ENCODE assay signal across 9 cellular contexts in the genomic region with DNA sequence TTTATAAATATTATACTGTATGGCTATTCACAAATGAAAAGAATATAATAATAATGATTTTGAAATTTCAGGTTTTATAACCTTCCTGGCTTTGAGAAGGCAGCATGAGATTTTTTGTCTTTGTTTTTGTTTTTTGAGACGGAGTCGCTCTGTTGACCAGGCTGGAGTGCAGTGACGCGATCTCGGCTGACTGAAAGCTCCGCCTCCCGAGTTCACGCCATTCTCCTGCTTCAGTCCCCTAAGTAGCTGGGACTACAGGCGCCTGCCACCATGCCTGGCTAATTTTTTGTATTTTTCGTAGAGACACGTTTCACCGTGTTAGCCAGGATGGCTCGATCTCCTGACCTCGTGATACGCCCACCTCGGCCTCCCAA.
DNase-seq lines count a peak whose midpoint lies in the region; ATAC-seq and TF ChIP-seq lines count a peak whose summit lies in the region.
"Had no signal": no experiment of that assay in that cellular context is flagged by ENCODE, and none has a peak within 500 bp of the region (broad histone marks: within the 10 kb centered on the region; RNA-seq: fewer than 3 reads in every experiment).

No MANE protein-coding gene starts in this region.

- ATAC-seq in gastroesophageal sphincter: peak; percentile 60
- ATAC-seq in HG03095 (IDR thresholded peaks at IDR 0.05; ENCODE audit: unreplicated experiment): no peak
- ATAC-seq: HCT116 had no signal

- no peaks in the 10 kb centered on the region for H3F3A ChIP-seq in GM23248 (ENCODE audit: insufficient read depth)
- H3F3A ChIP-seq in SK-N-SH (replicated peaks; ENCODE audit: insufficient read depth): no peaks in the 10 kb centered on the region

- peak overlapping the region; percentile 83 for H3K27ac ChIP-seq in GM23248
- peak overlapping the region in 1 of 4 donors; percentile 83 for H3K27ac ChIP-seq in gastroesophageal sphincter
- H3K27ac ChIP-seq in SK-N-SH (ENCODE audit: low read depth in 2 of 2, low read length in 1 of 2): no peak overlapping the region

- no peaks in the 10 kb centered on the region for H3K9me3 ChIP-seq in GM23248 (ENCODE audit: low read depth)
- peaks cover 0 to 31% (median 0%) of the 10 kb centered on the region in 3 donors for H3K9me3 ChIP-seq in gastroesophageal sphincter
- H3K9me3 ChIP-seq in SK-N-SH: no peaks in the 10 kb centered on the region

- TF ChIP-seq EP300 in gastroesophageal sphincter (IDR thresholded peaks at IDR 0.05) (no peak), SK-N-SH (IDR thresholded peaks at IDR 0.05; ENCODE audit: borderline replicate concordance in 1 of 2, low read depth in 1 of 2, low read length in 1 of 2) (no peak)

- H3K4me3 Mint-ChIP-seq in activated CD4-positive, alpha-beta T cell treated with anti-CD3 and anti-CD28 coated beads, Interleukin-2, amount 10 ng/mL, durations not matched to agents 7 days and 5 days: peak overlapping the region; percentile 91

- peak overlapping the region; percentile 97 for H3K9ac ChIP-seq in GM23248
- H3K9ac ChIP-seq in SK-N-SH: no peak overlapping the region

- H3K4me1 ChIP-seq in GM23248 (ENCODE audit: insufficient read depth) (no peaks in the 10 kb centered on the region; the same call in 1 of the 2 replicates), gastroesophageal sphincter (no peaks in the 10 kb centered on the region), SK-N-SH (ENCODE audit: control insufficient read depth in 1 of 2, insufficient read depth in 2 of 2, low read depth in 1 of 2, low read length in 1 of 2) (no peaks in the 10 kb centered on the region)

- H3K9me3 Mint-ChIP-seq in activated CD4-positive, alpha-beta T cell treated with anti-CD3 and anti-CD28 coated beads, Interleukin-2, amount 10 ng/mL, durations not matched to agents 7 days and 5 days: peaks cover 39% of the 10 kb centered on the region

- POLR2A ChIA-PET in activated CD4-positive, alpha-beta T cell treated with anti-CD3 and anti-CD28 coated beads, Interleukin-2, amount 10 ng/mL, durations not matched to agents 7 days and 5 days (lab: Charles Lee): interaction anchor here (0.6 kb wide), 2 partner anchors 129 to 240 kb away, joined by 3 to 6 read pairs; partner anchors contain the start of gene ZNF708
- POLR2A ChIA-PET in SK-N-SH (lab: Yijun Ruan, JAX): no interaction called here

- H3K27me3 ChIP-seq in GM23248 (replicated peaks; ENCODE audit: insufficient read depth): no peaks in the 10 kb centered on the region
- no peaks in the 10 kb centered on the region for H3K27me3 ChIP-seq in gastroesophageal sphincter
- no peaks in the 10 kb centered on the region for H3K27me3 ChIP-seq in SK-N-SH (ENCODE audit: insufficient read depth)

- H3K9me2 ChIP-seq in GM23248 (ENCODE audit: insufficient read depth) (no peaks in the 10 kb centered on the region), SK-N-SH (no peaks in the 10 kb centered on the region)

- no peaks in the 10 kb centered on the region for H3K27me3 Mint-ChIP-seq in activated CD4-positive, alpha-beta T cell treated with anti-CD3 and anti-CD28 coated beads, Interleukin-2, amount 10 ng/mL, durations not matched to agents 7 days and 5 days

- H3K4me3 ChIP-seq in GM23248: peak overlapping the region; percentile 96
- peak overlapping the region in 1 of 2 donors; percentile 23 for H3K4me3 ChIP-seq in gastroesophageal sphincter
- no peak overlapping the region for H3K4me3 ChIP-seq in SK-N-SH (ENCODE audit: low read depth in 2 of 2, low read length in 1 of 2)

- TF ChIP-seq POLR2A in gastroesophageal sphincter (IDR thresholded peaks at IDR 0.05): peak in 1 of 2 donors; percentile 3

- DNase-seq in GM23248 (peak; percentile 75), SK-N-SH (no peak), NCI-H524 treated with DMSO at 0.1 percent for 48 hours (lab: John Stamatoyannopoulos, UW) (no peak), HuH-7 (ENCODE audit: low spot score) (no peak)
- DNase-seq in activated CD4-positive, alpha-beta T cell treated with anti-CD3 and anti-CD28 coated beads, Interleukin-2, amount 10 ng/mL, durations not matched to agents 7 days and 5 days: peak; percentile 72
- DNase-seq in stimulated activated CD4-positive, alpha-beta T cell treated with anti-CD3 and anti-CD28 coated beads, Interleukin-2, amount 100 ng/mL, for 4 hours (ENCODE audit: low read depth): peak; percentile 48

- CTCF ChIA-PET in activated CD4-positive, alpha-beta T cell treated with anti-CD3 and anti-CD28 coated beads, Interleukin-2, amount 10 ng/mL, durations not matched to agents 7 days and 5 days (lab: Charles Lee): no interaction called here
- CTCF ChIA-PET in SK-N-SH (lab: Yijun Ruan, JAX): no interaction called here

- peak overlapping the region; percentile 97 for H3K27ac Mint-ChIP-seq in activated CD4-positive, alpha-beta T cell treated with anti-CD3 and anti-CD28 coated beads, Interleukin-2, amount 10 ng/mL, durations not matched to agents 7 days and 5 days

- H3K4me2 ChIP-seq in GM23248 (ENCODE audit: unreplicated experiment): peak overlapping the region; percentile 78
- no peak overlapping the region for H3K4me2 ChIP-seq in SK-N-SH

- no peak for TF ChIP-seq RAD21 in SK-N-SH (IDR thresholded peaks at IDR 0.05; ENCODE audit: low read length)

- H3K4me1 Mint-ChIP-seq in activated CD4-positive, alpha-beta T cell treated with anti-CD3 and anti-CD28 coated beads, Interleukin-2, amount 10 ng/mL, durations not matched to agents 7 days and 5 days: peaks cover 22% of the 10 kb centered on the region

- H2AFZ ChIP-seq in GM23248 (peak overlapping the region; percentile 97), SK-N-SH (ENCODE audit: low read depth) (no peak overlapping the region)

- WGBS in GM23248 (ENCODE audit: low coverage in 1 of 2, low lambda C conversion rate in 2 of 2, missing lambda C conversion rate in 2 of 2), 2 experiments: 3 to 6% methylated on average over 16 of the region's 16 CpGs
- WGBS in gastroesophageal sphincter (ENCODE audit: low coverage in 1 of 2), 2 donors: 73 to 77% methylated on average over 16 of the region's 16 CpGs
- WGBS in SK-N-SH (ENCODE audit: low lambda C conversion rate): 65% methylated on average over 16 of the region's 16 CpGs

- H3K79me2 ChIP-seq in GM23248 (ENCODE audit: insufficient read depth) (peaks cover 33% of the 10 kb centered on the region), SK-N-SH (ENCODE audit: insufficient read depth) (no peaks in the 10 kb centered on the region)

- H4K20me1 ChIP-seq in GM23248 (ENCODE audit: insufficient read depth) (no peaks in the 10 kb centered on the region), SK-N-SH (ENCODE audit: insufficient read depth) (no peaks in the 10 kb centered on the region)

- H3K36me3 Mint-ChIP-seq in activated CD4-positive, alpha-beta T cell treated with anti-CD3 and anti-CD28 coated beads, Interleukin-2, amount 10 ng/mL, durations not matched to agents 7 days and 5 days (ENCODE audit: low read depth): peaks cover 29% of the 10 kb centered on the region

- H3K36me3 ChIP-seq in GM23248 (ENCODE audit: low read depth): no peaks in the 10 kb centered on the region
- no peaks in the 10 kb centered on the region for H3K36me3 ChIP-seq in gastroesophageal sphincter
- H3K36me3 ChIP-seq in SK-N-SH (replicated peaks in 1 of 2; ENCODE audit: control insufficient read depth in 1 of 2, insufficient read depth in 2 of 2, low read length in 1 of 2): no peaks in the 10 kb centered on the region

- no peak for TF ChIP-seq CTCF in gastroesophageal sphincter (IDR thresholded peaks at IDR 0.05)
- TF ChIP-seq CTCF in SK-N-SH (IDR thresholded peaks at IDR 0.05): no peak

- in situ Hi-C loops in GM23248 (cut with MboI): no loop called here

TF ChIP-seq in SK-N-SH, 30 proteins besides CTCF, POLR2A, EP300 and RAD21:
- TF ChIP-seq MEF2A (IDR thresholded peaks at IDR 0.05; ENCODE audit: borderline replicate concordance, low read depth) (no peak), PBX3 (IDR thresholded peaks at IDR 0.05) (no peak), SIN3A (IDR thresholded peaks at IDR 0.05; ENCODE audit: borderline replicate concordance, low read depth, low read length) (no peak), JUND (IDR thresholded peaks at IDR 0.05) (no peak), RFX5 (IDR thresholded peaks at IDR 0.05; ENCODE audit: low read length) (no peak), MAX (IDR thresholded peaks at IDR 0.05; ENCODE audit: low read depth) (no peak), SMC3 (IDR thresholded peaks at IDR 0.05; ENCODE audit: low read depth, low read length) (no peak), RXRA (IDR thresholded peaks at IDR 0.05; ENCODE audit: borderline replicate concordance, low read depth) (no peak), TEAD4 (IDR thresholded peaks at IDR 0.05; ENCODE audit: borderline replicate concordance, insufficient read depth) (no peak), NFIC (IDR thresholded peaks at IDR 0.05; ENCODE audit: borderline replicate concordance) (no peak)

Comparison
In these comparisons a context has a peak if more than half of its experiments do, and no peak if none do; other contexts are left out.
1. DNase-seq: peak in GM23248 (single experiment), activated CD4-positive, alpha-beta T cell treated with anti-CD3 and anti-CD28 coated beads, Interleukin-2, amount 10 ng/mL, durations not matched to agents 7 days and 5 days (single experiment) and stimulated activated CD4-positive, alpha-beta T cell treated with anti-CD3 and anti-CD28 coated beads, Interleukin-2, amount 100 ng/mL, for 4 hours (single experiment); none in SK-N-SH (single experiment), NCI-H524 treated with DMSO at 0.1 percent for 48 hours (single experiment) and HuH-7 (single experiment).